Comparison of ENCODE assay signal across 22 cellular contexts in the genomic region with DNA sequence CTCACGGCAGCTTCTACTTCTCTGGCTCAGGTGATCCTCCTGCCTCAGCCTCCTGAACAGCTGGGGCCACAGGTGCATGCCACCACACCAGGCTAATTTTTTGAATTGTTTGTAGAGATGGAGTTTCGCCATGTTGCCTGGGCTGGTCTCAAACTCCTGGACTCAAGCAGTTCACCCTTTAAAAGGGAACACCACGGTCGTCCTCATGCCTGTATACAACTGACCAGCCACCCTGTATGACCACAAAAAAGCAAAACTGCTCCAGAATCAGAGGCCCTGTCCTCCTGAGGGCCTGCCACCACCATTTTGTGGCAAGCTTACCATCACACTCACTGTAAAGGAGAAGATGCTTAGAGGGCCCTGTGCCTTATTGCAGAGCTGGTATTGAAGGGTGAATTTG. TPM values are rescaled to one million over a fixed set of nuclear protein-coding genes. Genes with fewer than 3 reads are reported as not detected.
"Had no signal": no experiment of that assay in that cellular context is flagged by ENCODE, and none has a peak within 500 bp of the region (broad histone marks: within the 10 kb centered on the region; RNA-seq: fewer than 3 reads in every experiment).

No MANE protein-coding gene starts in this region.

- H3K27ac Mint-ChIP-seq: activated naive CD4-positive, alpha-beta T cell treated with anti-CD3 and anti-CD28 coated beads, Interleukin-2, amount 50 U/mL, for 72 hours; dendritic cell treated with granulocyte-macrophage colony-stimulating factor and Interleukin-4, amounts not matched to agents 40 ng/mL and 50 ng/mL, for 4 days; mesothelial cell of epicardium; natural killer cell treated with Interleukin-12 subunit alpha and Interleukin-12 subunit beta and Interleukin-15 and Interleukin-18, amount 100 ng/mL, for 72 hours; stimulated activated effector memory CD8-positive, alpha-beta T cell treated with anti-CD3 and anti-CD28 coated beads, Interleukin-12 subunit alpha, Interleukin-12 subunit beta, amount 100 ng/mL, for 72 hours had no signal

- H3K9me3 Mint-ChIP-seq: activated naive CD4-positive, alpha-beta T cell treated with anti-CD3 and anti-CD28 coated beads, Interleukin-2, amount 50 U/mL, for 72 hours; dendritic cell treated with granulocyte-macrophage colony-stimulating factor and Interleukin-4, amounts not matched to agents 40 ng/mL and 50 ng/mL, for 4 days; natural killer cell treated with Interleukin-12 subunit alpha and Interleukin-12 subunit beta and Interleukin-15 and Interleukin-18, amount 100 ng/mL, for 72 hours; stimulated activated effector memory CD8-positive, alpha-beta T cell treated with anti-CD3 and anti-CD28 coated beads, Interleukin-12 subunit alpha, Interleukin-12 subunit beta, amount 100 ng/mL, for 72 hours had no signal

- H3K4me3 Mint-ChIP-seq: dendritic cell treated with granulocyte-macrophage colony-stimulating factor and Interleukin-4, amounts not matched to agents 40 ng/mL and 50 ng/mL, for 4 days; stimulated activated effector memory CD8-positive, alpha-beta T cell treated with anti-CD3 and anti-CD28 coated beads, Interleukin-12 subunit alpha, Interleukin-12 subunit beta, amount 100 ng/mL, for 72 hours had no signal

- H3K4me1 ChIP-seq: parathyroid adenoma had no signal

- H3K36me3 ChIP-seq: esophagus squamous epithelium, neutrophil, upper lobe of right lung had no signal

- H3K27ac ChIP-seq: esophagus squamous epithelium, neutrophil, parathyroid adenoma, testis, upper lobe of right lung, VCaP had no signal

- H3K4me3 ChIP-seq: esophagus squamous epithelium, testis, upper lobe of right lung had no signal

- H3K36me3 Mint-ChIP-seq: mesothelial cell of epicardium; natural killer cell treated with Interleukin-12 subunit alpha and Interleukin-12 subunit beta and Interleukin-15 and Interleukin-18, amount 100 ng/mL, for 72 hours; stimulated activated effector memory CD8-positive, alpha-beta T cell treated with anti-CD3 and anti-CD28 coated beads, Interleukin-12 subunit alpha, Interleukin-12 subunit beta, amount 100 ng/mL, for 72 hours had no signal

- ATAC-seq: activated naive CD4-positive, alpha-beta T cell treated with anti-CD3 and anti-CD28 coated beads, Interleukin-2, amount 50 U/mL, for 72 hours; left cardiac atrium; natural killer cell treated with Interleukin-12 subunit alpha and Interleukin-12 subunit beta and Interleukin-15 and Interleukin-18, amount 100 ng/mL, for 72 hours; sciatic nerve; stimulated activated effector memory CD8-positive, alpha-beta T cell treated with anti-CD3 and anti-CD28 coated beads, Interleukin-12 subunit alpha, Interleukin-12 subunit beta, amount 100 ng/mL, for 72 hours; upper lobe of right lung had no signal

- DNase-seq: activated CD4-positive, alpha-beta T cell treated with anti-CD3 and anti-CD28 coated beads for 1 hour; activated CD4-positive, alpha-beta T cell treated with anti-CD3 and anti-CD28 coated beads, Interleukin-2, amount 50 U/mL, for 48 hours; activated gamma-delta T cell treated with Interleukin-2 at 50 U/mL for 16 hours; amniotic stem cell; effector memory CD4-positive, alpha-beta T cell; esophagus squamous epithelium; left cardiac atrium; stimulated activated CD4-positive, alpha-beta T cell treated with anti-CD3 and anti-CD28 coated beads, Interleukin-4, amount 100 ng/mL, for 24 hours; T-helper 2 cell; testis; upper lobe of right lung had no signal

- H3K27me3 ChIP-seq: testis had no signal

- H3K9me3 ChIP-seq: neutrophil, testis, upper lobe of right lung had no signal

RNA-seq across cellular contexts. Expression of a gene that starts 2.2 kb away (rescaled TPM):
- total RNA-seq: endothelial cell of umbilical vein, left cardiac atrium, lung microvascular endothelial cell, mesothelial cell of epicardium, sciatic nerve had no signal
